In the genomic region with DNA sequence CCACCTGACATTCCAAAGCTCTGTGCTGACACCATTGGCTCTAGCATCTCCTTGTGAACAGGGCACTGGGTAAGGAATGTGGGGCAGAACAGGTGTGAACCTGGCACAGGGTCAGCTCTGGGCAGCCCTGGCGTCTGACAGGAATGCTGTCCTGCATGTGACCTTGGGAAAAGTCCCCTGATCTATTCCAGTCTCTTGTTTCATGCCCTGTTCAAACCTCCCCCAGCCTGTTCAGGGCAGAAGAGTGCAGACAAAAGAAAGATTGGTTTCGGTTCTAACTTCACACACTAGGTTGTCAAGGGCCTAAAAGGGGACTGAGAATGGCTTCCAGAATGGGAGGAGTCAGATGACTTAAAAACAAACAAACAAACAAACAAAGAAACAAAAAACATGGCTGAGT, we compare ENCODE assay signal across 23 cellular contexts. TPM values are rescaled to one million over a fixed set of nuclear protein-coding genes. Genes with fewer than 3 reads are reported as not detected.
"Had no signal": no experiment of that assay in that cellular context is flagged by ENCODE, and none has a peak within 500 bp of the region (broad histone marks: within the 10 kb centered on the region; RNA-seq: fewer than 3 reads in every experiment).

No MANE protein-coding gene starts in this region.

- H3K4me1 ChIP-seq: foreskin keratinocyte, right atrium auricular region, testis had no signal

- H3K36me3 ChIP-seq: right atrium auricular region, upper lobe of left lung had no signal

- H3K27me3 ChIP-seq: foreskin keratinocyte, right atrium auricular region, testis, upper lobe of left lung had no signal

- H3K4me3 ChIP-seq: mucosa of descending colon, right atrium auricular region, testis, upper lobe of left lung had no signal

- DNase-seq: activated CD4-positive, alpha-beta T cell treated with anti-CD3 and anti-CD28 coated beads, Interleukin-2, amount 10 ng/mL, durations not matched to agents 7 days and 5 days; activated CD4-positive, CD25-positive, alpha-beta regulatory T cell; activated CD8-positive, alpha-beta T cell treated with anti-CD3 and anti-CD28 coated beads, Interleukin-2, amount 10 ng/mL, durations not matched to agents 7 days and 5 days; activated naive CD4-positive, alpha-beta T cell treated with Interleukin-2 at 50 U/mL for 16 hours; activated naive CD8-positive, alpha-beta T cell treated with anti-CD3 and anti-CD28 coated beads, Interleukin-2, amount 10 ng/mL, durations not matched to agents 7 days and 5 days; activated T-cell treated with anti-CD3 and anti-CD28 coated beads, Interleukin-2, amount 50 U/mL, for 24 hours; amygdala; endodermal cell; foreskin keratinocyte; hypothalamus; islet precursor cell; mucosa of descending colon; naive thymus-derived CD8-positive, alpha-beta T cell; small intestine; stimulated activated CD4-positive, alpha-beta T cell treated with anti-CD3 and anti-CD28 coated beads, Interleukin-4, amount 100 ng/mL, for 1 hour; stimulated activated naive CD8-positive, alpha-beta T cell treated with anti-CD3 and anti-CD28 coated beads, Interleukin-15, amount 100 ng/mL, for 72 hours; T-helper 1 cell; T-helper 9 cell; testis had no signal

- H3K9me3 ChIP-seq: mucosa of descending colon, right atrium auricular region, testis, upper lobe of left lung had no signal

- H3K27ac ChIP-seq: epithelial cell of prostate, foreskin keratinocyte, right atrium auricular region, testis, upper lobe of left lung had no signal

RNA-seq across cellular contexts. Expression of a gene that starts 37.8 kb away (rescaled TPM):
- total RNA-seq: activated CD8-positive, alpha-beta T cell treated with anti-CD3 and anti-CD28 coated beads, Interleukin-2, amount 10 ng/mL, durations not matched to agents 7 days and 5 days; fibroblast of lung; naive thymus-derived CD8-positive, alpha-beta T cell had no signal
